In the genomic region with DNA sequence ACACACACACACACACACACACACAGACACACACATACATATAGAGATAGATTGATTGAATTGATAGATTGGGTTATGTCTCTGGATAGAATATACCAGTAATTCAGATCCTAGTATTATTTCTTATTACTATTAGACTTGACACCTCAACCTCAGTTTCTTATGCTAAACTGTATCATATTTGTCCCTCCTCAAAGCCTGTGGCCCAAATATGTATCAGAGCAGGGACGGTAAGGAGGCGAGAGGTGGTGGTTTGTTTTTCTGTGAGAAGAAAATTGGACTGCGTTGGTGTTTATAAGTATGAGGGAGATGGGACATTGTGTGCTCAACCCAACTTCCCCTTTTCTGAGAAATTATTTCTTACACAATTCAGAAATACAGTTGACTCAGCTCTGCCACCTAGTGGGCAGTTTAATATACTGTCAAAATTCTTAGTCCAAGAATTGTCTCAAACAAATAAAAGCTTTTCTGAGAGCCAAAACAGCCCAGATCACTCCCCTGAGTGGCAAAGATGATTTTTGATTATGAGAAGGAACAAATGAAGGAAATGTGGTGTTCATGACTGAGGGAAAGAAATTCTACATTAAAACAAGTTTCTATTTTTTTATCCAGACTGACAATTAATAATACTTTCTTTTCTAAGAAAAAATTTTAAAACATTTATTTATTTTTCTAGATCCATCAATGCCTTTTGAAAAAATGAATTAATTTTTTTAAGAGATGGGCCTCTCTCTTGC, we compare ENCODE assay signal across 8 cellular contexts. TPM values are rescaled to one million over a fixed set of nuclear protein-coding genes. Genes with fewer than 3 reads are reported as not detected.
A peak's percentile ranks its signal among the peaks of the same experiment; 100 is the strongest.
DNase-seq lines count a peak whose midpoint lies in the region; ATAC-seq and TF ChIP-seq lines count a peak whose summit lies in the region.

No MANE protein-coding gene starts in this region.

- intact Hi-C loops in HCT116 (cut with micrococcal nuclease): loop anchor here (1.0 to 10.0 kb wide), 2 partner anchors 30 to 62 kb away; no protein-coding TSS in a partner anchor

- no peaks in the 10 kb centered on the region for H3K9me2 ChIP-seq in HCT116 (ENCODE audit: insufficient read depth)

- H3K9me3 Mint-ChIP-seq in central memory CD8-positive, alpha-beta T cell: no peaks in the 10 kb centered on the region

- H4K20me1 ChIP-seq in HCT116 (ENCODE audit: insufficient read depth): no peaks in the 10 kb centered on the region

- H2AFZ ChIP-seq in HCT116 (ENCODE audit: low read depth, low read length, poor library complexity, severe bottlenecking): peak overlapping the region; percentile 100

- H3K4me3 Mint-ChIP-seq in central memory CD8-positive, alpha-beta T cell: peak overlapping the region; percentile 71

- H3K36me3 Mint-ChIP-seq in central memory CD8-positive, alpha-beta T cell (ENCODE audit: insufficient read depth): peaks cover 2% of the 10 kb centered on the region

- no peak overlapping the region for H3K4me3 ChIP-seq in HCT116 (replicated peaks in 1 of 2; ENCODE audit: low read depth in 1 of 2, low read length in 2 of 2)

- no TSS peak for BruUV-seq in HCT116 (replicated peaks; lab: Mats Ljungman, UMichigan)

- peaks cover 36% of the 10 kb centered on the region for H3K4me1 Mint-ChIP-seq in central memory CD8-positive, alpha-beta T cell

- H3K9me3 ChIP-seq in HCT116 (ENCODE audit: control insufficient read depth in 1 of 2, insufficient read depth in 1 of 2, low read depth in 1 of 2, low read length in 2 of 2): no peaks in the 10 kb centered on the region

- peak; percentile 85 for DNase-seq in COLO829 (ENCODE audit: low spot score)
- peak; percentile 66 for DNase-seq in HCT116 (ENCODE audit: low read depth, low spot score)
- DNase-seq in NCI-H2171 (lab: John Stamatoyannopoulos, UW): peak; percentile 61
- DNase-seq in central memory CD8-positive, alpha-beta T cell (ENCODE audit: low spot score in 2 of 2): peak; percentile 61 to 65
- DNase-seq in kidney tubule cell (ENCODE audit: low spot score): peak; percentile 79
- DNase-seq in stimulated activated CD4-positive, alpha-beta T cell treated with anti-CD3 and anti-CD28 coated beads, Interleukin-2, amount 100 ng/mL, for 4 hours (ENCODE audit: low read depth): peak; percentile 62

- H3K36me3 ChIP-seq in HCT116 (ENCODE audit: control insufficient read depth in 1 of 2, insufficient read depth in 2 of 2, low read length in 2 of 2): no peaks in the 10 kb centered on the region

- POLR2A ChIA-PET in HCT116 (lab: Charles Lee): interaction anchor here (0.7 to 2.8 kb wide), 6 partner anchors 9 to 162 kb away, joined by 3 to 19 read pairs (median 3); a partner anchor contains a TSS

- CTCF ChIA-PET in HCT116 (lab: Charles Lee): interaction anchor here (0.6 to 4.7 kb wide), 20 partner anchors 9 to 162 kb away, joined by 3 to 45 read pairs (median 5); a partner anchor contains a TSS

- H3K27me3 ChIP-seq in HCT116 (ENCODE audit: insufficient read depth, low read length): no peaks in the 10 kb centered on the region

- H3K79me2 ChIP-seq in HCT116 (ENCODE audit: insufficient read depth, low read length): no peaks in the 10 kb centered on the region

- no peaks in the 10 kb centered on the region for H3K27me3 Mint-ChIP-seq in central memory CD8-positive, alpha-beta T cell

- TF ChIP-seq CTCF in HCT116 (IDR thresholded peaks at IDR 0.05 in 2 of 3, conservative IDR thresholded peaks at IDR 0.05 in 1 of 3; ENCODE audit: borderline replicate concordance in 1 of 3, insufficient read depth in 1 of 3, low read depth in 2 of 3, low read length in 2 of 3) (peak; percentile 47 to 92 (median 77)), VCaP (conservative IDR thresholded peaks at IDR 0.05) (peak; percentile 83)

- H3K27ac ChIP-seq in HCT116 (ENCODE audit: low read depth, low read length) (no peak overlapping the region), VCaP (no peak overlapping the region; the same call in 1 of the 2 replicates)

- H3K27ac Mint-ChIP-seq in central memory CD8-positive, alpha-beta T cell (ENCODE audit: low read depth): peak overlapping the region; percentile 86

- H3K4me2 ChIP-seq in HCT116 (ENCODE audit: low read length): peak overlapping the region; percentile 50

- no peak for TF ChIP-seq POLR2A in HCT116 (IDR thresholded peaks at IDR 0.05; ENCODE audit: borderline replicate concordance, extremely low read depth, insufficient read depth, insufficient read length)

- ATAC-seq in HCT116 (peak; percentile 74), HG03571 (IDR thresholded peaks at IDR 0.05; ENCODE audit: unreplicated experiment) (no peak)
- ATAC-seq in central memory CD8-positive, alpha-beta T cell (replicated peaks; ENCODE audit: extremely low read depth, poor library complexity, severe bottlenecking): peak; percentile 92

- H3K4me1 ChIP-seq in HCT116 (ENCODE audit: control insufficient read depth in 1 of 2, insufficient read depth in 2 of 2, low read length in 2 of 2): peaks cover 0 to 6% of the 10 kb centered on the region in 2 experiments; a peak in 2 of 4 replicates

- no peak overlapping the region for H3K9ac ChIP-seq in HCT116 (ENCODE audit: low read length)

- RAD21 ChIA-PET in HCT116 (lab: Charles Lee; ENCODE audit: low non-redundant PET in 1 of 2, low total read pairs in 2 of 2, uncharacterized antibody in 2 of 2, unreplicated experiment in 2 of 2): interaction anchor here (0.7 to 1.7 kb wide), 7 partner anchors 9 to 30 kb away, joined by 3 to 13 read pairs (median 4); no protein-coding TSS in a partner anchor

- TF ChIP-seq RAD21 in HCT116 (IDR thresholded peaks at IDR 0.05; ENCODE audit: low read depth): peak; percentile 83

TF ChIP-seq in HCT116, 20 proteins besides CTCF, POLR2A, EP300 and RAD21:
- TF ChIP-seq FOSL1 (IDR thresholded peaks at IDR 0.05; ENCODE audit: low read depth): no peak
- TF ChIP-seq CEBPB (IDR thresholded peaks at IDR 0.05; ENCODE audit: low read depth): peak; percentile 65; the same call in 1 of the 2 replicates

RNA-seq across cellular contexts. Expression of a gene that starts 10.8 kb away (rescaled TPM):
- 2.5 TPM for total RNA-seq in HCT116 (2021; ENCODE audit: unreplicated experiment)
- not detected in 2 replicates for polyA plus RNA-seq in HCT116 (2012)

RNA-seq across cellular contexts. Expression of a gene that starts 14.3 kb away (rescaled TPM):
- not detected for total RNA-seq in HCT116 (2021; ENCODE audit: unreplicated experiment)
- not detected in 2 replicates for polyA plus RNA-seq in HCT116 (2012)

RNA-seq across cellular contexts. Expression of a gene that starts 42.7 kb away (rescaled TPM):
- total RNA-seq in HCT116 (2021; ENCODE audit: unreplicated experiment): 17.9 TPM
- 26.3 and 28.6 TPM in 2 replicates for polyA plus RNA-seq in HCT116 (2012)

RNA-seq across cellular contexts. Expression of a gene that starts 42.8 kb away (rescaled TPM):
- 1.1 TPM for total RNA-seq in HCT116 (2021; ENCODE audit: unreplicated experiment)
- polyA plus RNA-seq in HCT116 (2012): 0.95 and 0.97 TPM in 2 replicates

RNA-seq across cellular contexts. Expression of a gene that starts 49.4 kb away (rescaled TPM):
- 12.4 TPM for total RNA-seq in HCT116 (2021; ENCODE audit: unreplicated experiment)
- 4.7 and 5.6 TPM in 2 replicates for polyA plus RNA-seq in HCT116 (2012)
